12 cellular contexts compared by ENCODE assay signal in the genomic region with DNA sequence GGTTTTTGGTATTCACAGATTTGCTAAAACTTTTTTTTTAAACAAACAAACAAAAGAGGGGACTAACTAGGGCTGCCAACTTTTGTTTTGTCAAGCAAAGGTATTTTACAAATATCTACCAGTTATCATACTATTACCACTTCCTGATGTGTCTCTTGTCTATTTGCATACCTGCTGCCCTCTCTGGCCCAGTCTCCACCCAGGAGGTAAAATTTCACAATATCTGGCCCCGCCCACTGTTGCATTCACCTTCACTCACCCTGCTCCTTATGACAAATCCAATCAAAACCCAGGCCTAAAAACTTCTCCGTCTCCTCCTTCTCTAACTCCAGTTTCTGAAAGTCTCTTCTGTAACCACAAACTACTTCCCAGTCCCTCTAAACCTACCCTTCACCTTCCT.
A peak's percentile ranks its signal among the peaks of the same experiment; 100 is the strongest.
DNase-seq lines count a peak whose midpoint lies in the region; ATAC-seq and TF ChIP-seq lines count a peak whose summit lies in the region.
"Had no signal": no experiment of that assay in that cellular context is flagged by ENCODE, and none has a peak within 500 bp of the region (broad histone marks: within the 10 kb centered on the region; RNA-seq: fewer than 3 reads in every experiment).

No MANE protein-coding gene starts in this region.

- no peaks in the 10 kb centered on the region for H3K36me3 ChIP-seq in breast epithelium
- H3K36me3 ChIP-seq in aorta (ENCODE audit: control insufficient read depth in 1 of 2, insufficient read depth in 2 of 2, low read length in 1 of 2), result no peaks in the 10 kb centered on the region

- peak overlapping the region; percentile 10 for H3K4me3 Mint-ChIP-seq in MCF 10A (ENCODE audit: unreplicated experiment)
- H3K4me3 Mint-ChIP-seq in activated naive CD8-positive, alpha-beta T cell treated with anti-CD3 and anti-CD28 coated beads, Interleukin-2, amount 10 ng/mL, durations not matched to agents 7 days and 5 days, result peak overlapping the region; percentile 60
- peak overlapping the region; percentile 72 for H3K4me3 Mint-ChIP-seq in stimulated activated effector memory CD8-positive, alpha-beta T cell treated with anti-CD3 and anti-CD28 coated beads, Interleukin-12 subunit alpha, Interleukin-12 subunit beta, amount 100 ng/mL, for 72 hours

- H3K4me3 ChIP-seq in breast epithelium (no peak overlapping the region), NB4 (ENCODE audit: low read depth, low read length) (no peak overlapping the region), aorta (ENCODE audit: low read length in 2 of 2) (no peak overlapping the region)

- no TSS peak for BruUV-seq in MCF 10A (replicated peaks; lab: Mats Ljungman, UMichigan)

- H3K4me1 ChIP-seq in breast epithelium (no peaks in the 10 kb centered on the region), aorta (ENCODE audit: control insufficient read depth in 1 of 2, insufficient read depth in 2 of 2, low read length in 2 of 2) (no peaks in the 10 kb centered on the region)

- H3K9me3 ChIP-seq in breast epithelium (no peaks in the 10 kb centered on the region), aorta (ENCODE audit: control insufficient read depth, low read length) (no peaks in the 10 kb centered on the region)

- no peak for TF ChIP-seq POLR2A in breast epithelium (IDR thresholded peaks at IDR 0.05)
- TF ChIP-seq POLR2A in NB4 (IDR thresholded peaks at IDR 0.05; ENCODE audit: extremely low read depth, insufficient read length), result no peak

- POLR2A ChIA-PET in MCF 10A (lab: Yijun Ruan, JAX), result no interaction called here
- POLR2A ChIA-PET in activated naive CD8-positive, alpha-beta T cell treated with anti-CD3 and anti-CD28 coated beads, Interleukin-2, amount 10 ng/mL, durations not matched to agents 7 days and 5 days (lab: Charles Lee), result interaction anchor here (1.4 kb wide), 1 partner anchor 20 kb away, joined by 8 read pairs; no protein-coding TSS in a partner anchor

- no peak overlapping the region for H3K27ac ChIP-seq in breast epithelium
- no peak overlapping the region for H3K27ac ChIP-seq in aorta (ENCODE audit: low read depth in 1 of 2, low read length in 2 of 2)
- no peak overlapping the region for H3K27ac ChIP-seq in substantia nigra (ENCODE audit: low read depth, low read length, poor library complexity, severe bottlenecking)

- H3K27ac Mint-ChIP-seq in MCF 10A (ENCODE audit: low read depth, unreplicated experiment), result peak overlapping the region; percentile 84
- H3K27ac Mint-ChIP-seq in activated naive CD8-positive, alpha-beta T cell treated with anti-CD3 and anti-CD28 coated beads, Interleukin-2, amount 10 ng/mL, durations not matched to agents 7 days and 5 days, result peak overlapping the region; percentile 68
- H3K27ac Mint-ChIP-seq in stimulated activated effector memory CD8-positive, alpha-beta T cell treated with anti-CD3 and anti-CD28 coated beads, Interleukin-12 subunit alpha, Interleukin-12 subunit beta, amount 100 ng/mL, for 72 hours, result peak overlapping the region; percentile 89

- 95 to 100% methylated on average over 2 of the region's 2 CpGs for WGBS in aorta, 2 donors

- peak; percentile 16 for ATAC-seq in activated naive CD8-positive, alpha-beta T cell treated with anti-CD3 and anti-CD28 coated beads, Interleukin-2, amount 10 ng/mL, durations not matched to agents 7 days and 5 days (ENCODE audit: low read depth)
- no peak for ATAC-seq in stimulated activated effector memory CD8-positive, alpha-beta T cell treated with anti-CD3 and anti-CD28 coated beads, Interleukin-12 subunit alpha, Interleukin-12 subunit beta, amount 100 ng/mL, for 72 hours
- ATAC-seq in aorta (ENCODE audit: low FRiP score) (no peak), HG03039 (IDR thresholded peaks at IDR 0.05; ENCODE audit: unreplicated experiment) (no peak)
- ATAC-seq: Panc1 had no signal

- DNase-seq in MCF 10A (ENCODE audit: unreplicated experiment) (peak; percentile 76), breast epithelium (ENCODE audit: low spot score in 2 of 2) (no peak), NB4 (ENCODE audit: low read depth) (peak; percentile 61), aorta (no peak), substantia nigra (lab: John Stamatoyannopoulos, UW) (no peak)
- DNase-seq in activated naive CD8-positive, alpha-beta T cell treated with anti-CD3 and anti-CD28 coated beads, Interleukin-2, amount 10 ng/mL, durations not matched to agents 7 days and 5 days, result no peak
- no peak for DNase-seq in stimulated activated effector memory CD8-positive, alpha-beta T cell treated with anti-CD3 and anti-CD28 coated beads, Interleukin-12 subunit alpha, Interleukin-12 subunit beta, amount 100 ng/mL, for 72 hours (ENCODE audit: low spot score in 2 of 2)
- DNase-seq: mesendoderm, NCI-H1694, right cardiac atrium had no signal

- H3K36me3 Mint-ChIP-seq in MCF 10A (ENCODE audit: insufficient read depth, unreplicated experiment), result peaks cover 13% of the 10 kb centered on the region
- H3K36me3 Mint-ChIP-seq in activated naive CD8-positive, alpha-beta T cell treated with anti-CD3 and anti-CD28 coated beads, Interleukin-2, amount 10 ng/mL, durations not matched to agents 7 days and 5 days, result peaks cover 21% of the 10 kb centered on the region
- peaks cover 31% of the 10 kb centered on the region for H3K36me3 Mint-ChIP-seq in stimulated activated effector memory CD8-positive, alpha-beta T cell treated with anti-CD3 and anti-CD28 coated beads, Interleukin-12 subunit alpha, Interleukin-12 subunit beta, amount 100 ng/mL, for 72 hours

- H3K27me3 Mint-ChIP-seq in MCF 10A (ENCODE audit: insufficient read depth, unreplicated experiment), result no peaks in the 10 kb centered on the region
- H3K27me3 Mint-ChIP-seq in activated naive CD8-positive, alpha-beta T cell treated with anti-CD3 and anti-CD28 coated beads, Interleukin-2, amount 10 ng/mL, durations not matched to agents 7 days and 5 days, result no peaks in the 10 kb centered on the region

- TF ChIP-seq CTCF in MCF 10A (IDR thresholded peaks at IDR 0.05; ENCODE audit: unreplicated experiment) (no peak), breast epithelium (IDR thresholded peaks at IDR 0.05) (no peak), NB4 (IDR thresholded peaks at IDR 0.05; ENCODE audit: low read depth, low read length) (no peak)

- H3K27me3 ChIP-seq in breast epithelium (no peaks in the 10 kb centered on the region), aorta (ENCODE audit: control insufficient read depth in 1 of 2, insufficient read depth in 2 of 2, low read length in 1 of 2) (no peaks in the 10 kb centered on the region)

- intact Hi-C loops in MCF 10A (cut with micrococcal nuclease) (no loop called here), breast epithelium (cut with DNase I; ENCODE audit: low total_unique reads) (no loop called here), aorta (cut with DNase I) (no loop called here)

- peaks cover 15% of the 10 kb centered on the region for H3K9me3 Mint-ChIP-seq in MCF 10A (ENCODE audit: unreplicated experiment)
- no peaks in the 10 kb centered on the region for H3K9me3 Mint-ChIP-seq in activated naive CD8-positive, alpha-beta T cell treated with anti-CD3 and anti-CD28 coated beads, Interleukin-2, amount 10 ng/mL, durations not matched to agents 7 days and 5 days
- no peaks in the 10 kb centered on the region for H3K9me3 Mint-ChIP-seq in stimulated activated effector memory CD8-positive, alpha-beta T cell treated with anti-CD3 and anti-CD28 coated beads, Interleukin-12 subunit alpha, Interleukin-12 subunit beta, amount 100 ng/mL, for 72 hours

- CTCF ChIA-PET in MCF 10A (lab: Yijun Ruan, JAX), result no interaction called here

- peaks cover 36% of the 10 kb centered on the region for H3K4me1 Mint-ChIP-seq in MCF 10A (ENCODE audit: insufficient read depth, unreplicated experiment)
- H3K4me1 Mint-ChIP-seq in activated naive CD8-positive, alpha-beta T cell treated with anti-CD3 and anti-CD28 coated beads, Interleukin-2, amount 10 ng/mL, durations not matched to agents 7 days and 5 days, result peaks cover 56% of the 10 kb centered on the region
- peaks cover 86% of the 10 kb centered on the region for H3K4me1 Mint-ChIP-seq in stimulated activated effector memory CD8-positive, alpha-beta T cell treated with anti-CD3 and anti-CD28 coated beads, Interleukin-12 subunit alpha, Interleukin-12 subunit beta, amount 100 ng/mL, for 72 hours

Comparison
In these comparisons a context has a peak if more than half of its experiments do, and no peak if none do; other contexts are left out.
1. DNase-seq: peak in MCF 10A (single experiment) and NB4 (single experiment); none in breast epithelium (0 of 2), activated naive CD8-positive, alpha-beta T cell treated with anti-CD3 and anti-CD28 coated beads, Interleukin-2, amount 10 ng/mL, durations not matched to agents 7 days and 5 days (single experiment), stimulated activated effector memory CD8-positive, alpha-beta T cell treated with anti-CD3 and anti-CD28 coated beads, Interleukin-12 subunit alpha, Interleukin-12 subunit beta, amount 100 ng/mL, for 72 hours (0 of 2), aorta (0 of 2) and substantia nigra (0 of 49).
2. H3K4me3 Mint-ChIP-seq: peak in every context shown above with its lines; median percentile 72 in stimulated activated effector memory CD8-positive, alpha-beta T cell treated with anti-CD3 and anti-CD28 coated beads, Interleukin-12 subunit alpha, Interleukin-12 subunit beta, amount 100 ng/mL, for 72 hours; 60 in activated naive CD8-positive, alpha-beta T cell treated with anti-CD3 and anti-CD28 coated beads, Interleukin-2, amount 10 ng/mL, durations not matched to agents 7 days and 5 days; 10 in MCF 10A.
3. Peak in every context shown above with its lines, with median percentiles within 50 percentile points of each other: H3K27ac Mint-ChIP-seq.